8 cellular contexts compared by ENCODE assay signal in the genomic region with DNA sequence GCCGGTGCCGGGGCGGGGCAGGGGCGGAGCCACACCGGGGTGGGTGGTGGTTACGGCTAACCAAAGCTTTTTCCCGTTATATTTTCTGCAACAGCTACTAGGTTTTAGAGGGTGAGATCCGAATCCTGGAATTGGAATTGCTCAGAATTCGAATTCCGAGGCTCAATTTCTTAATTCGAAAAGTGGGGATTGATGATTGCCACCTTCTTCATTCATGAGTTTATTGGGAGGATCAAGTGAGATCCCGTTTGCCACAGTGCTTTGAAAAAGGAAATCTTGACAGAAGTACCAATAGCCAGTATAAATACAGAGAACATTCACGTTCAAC. TPM values are rescaled to one million over a fixed set of nuclear protein-coding genes. Genes with fewer than 3 reads are reported as not detected.
A peak's percentile ranks its signal among the peaks of the same experiment; 100 is the strongest.
DNase-seq lines count a peak whose midpoint lies in the region; ATAC-seq and TF ChIP-seq lines count a peak whose summit lies in the region.

No MANE protein-coding gene starts in this region.

- ATAC-seq in GM19324 (IDR thresholded peaks at IDR 0.05; ENCODE audit: low FRiP score, unreplicated experiment) (no peak), HG03354 (IDR thresholded peaks at IDR 0.05; ENCODE audit: poor library complexity, severe bottlenecking, unreplicated experiment) (no peak), HG03342 (IDR thresholded peaks at IDR 0.05; ENCODE audit: unreplicated experiment) (no peak)

- no peaks in the 10 kb centered on the region for H3K27me3 Mint-ChIP-seq in Caco-2 (ENCODE audit: insufficient read depth, unreplicated experiment)
- no peaks in the 10 kb centered on the region for H3K27me3 Mint-ChIP-seq in osteocyte (ENCODE audit: unreplicated experiment)

- TF ChIP-seq CTCF in Caco-2 (IDR thresholded peaks at IDR 0.05; ENCODE audit: insufficient read depth in 1 of 2, low read depth in 1 of 2, low read length in 1 of 2, severe bottlenecking in 1 of 2, unreplicated experiment in 1 of 2) (no peak), LNCaP clone FGC (IDR thresholded peaks at IDR 0.05; ENCODE audit: control insufficient read depth, extremely low read depth, insufficient read depth) (no peak), osteocyte (IDR thresholded peaks at IDR 0.05) (no peak)

- DNase-seq in Caco-2 (no peak), LNCaP clone FGC (ENCODE audit: low read depth) (no peak), osteocyte (ENCODE audit: extremely low spot score, unreplicated experiment) (no peak), NAMALWA (ENCODE audit: low spot score) (no peak)
- no peak for DNase-seq in effector memory CD4-positive, alpha-beta T cell

- intact Hi-C loops in Caco-2 (cut with micrococcal nuclease; ENCODE audit: unreplicated experiment): no loop called here

- H3K4me3 ChIP-seq in Caco-2 (ENCODE audit: low read depth, low read length) (peak overlapping the region; percentile 19; the same call in 1 of the 2 replicates), LNCaP clone FGC (ENCODE audit: low read depth, low read length) (peak overlapping the region; percentile 76)
- peak overlapping the region; percentile 94 for H3K4me3 ChIP-seq in effector memory CD4-positive, alpha-beta T cell (ENCODE audit: insufficient read depth, low read depth, low read length, poor library complexity, severe bottlenecking)

- H3K9me3 Mint-ChIP-seq in Caco-2 (ENCODE audit: unreplicated experiment): no peaks in the 10 kb centered on the region
- H3K9me3 Mint-ChIP-seq in osteocyte (ENCODE audit: unreplicated experiment): no peaks in the 10 kb centered on the region

- H3K36me3 ChIP-seq in Caco-2 (ENCODE audit: control insufficient read depth, insufficient read depth, low read length): no peaks in the 10 kb centered on the region
- no peaks in the 10 kb centered on the region for H3K36me3 ChIP-seq in effector memory CD4-positive, alpha-beta T cell (ENCODE audit: control insufficient read depth, insufficient read depth, low read length)

- peaks cover 6% of the 10 kb centered on the region; the same call in 1 of the 2 replicates for H3K4me1 ChIP-seq in Caco-2
- peaks cover 16% of the 10 kb centered on the region for H3K4me1 ChIP-seq in effector memory CD4-positive, alpha-beta T cell (ENCODE audit: control insufficient read depth, insufficient read depth, low read length, poor library complexity, severe bottlenecking)

- no peaks in the 10 kb centered on the region for H3K27me3 ChIP-seq in Caco-2 (replicated peaks; ENCODE audit: control insufficient read depth, insufficient read depth, low read length)
- H3K27me3 ChIP-seq in effector memory CD4-positive, alpha-beta T cell (replicated peaks; ENCODE audit: control insufficient read depth, insufficient read depth, low read length, poor library complexity, severe bottlenecking): no peaks in the 10 kb centered on the region

- POLR2A ChIA-PET in Caco-2 (lab: Charles Lee): interaction anchor here (0.6 to 3.0 kb wide), 2 partner anchors 29 to 54 kb away, joined by 3 to 13 read pairs; a partner anchor contains a TSS

- no peaks in the 10 kb centered on the region for H3K9me3 ChIP-seq in Caco-2
- no peaks in the 10 kb centered on the region for H3K9me3 ChIP-seq in effector memory CD4-positive, alpha-beta T cell (ENCODE audit: control insufficient read depth, low read length)

- H3K27ac ChIP-seq in effector memory CD4-positive, alpha-beta T cell (ENCODE audit: insufficient read depth, low read length, poor library complexity, severe bottlenecking): peak overlapping the region; percentile 92

- H3K36me3 Mint-ChIP-seq in Caco-2 (ENCODE audit: insufficient read depth, unreplicated experiment): peaks cover 5% of the 10 kb centered on the region
- H3K36me3 Mint-ChIP-seq in osteocyte (ENCODE audit: unreplicated experiment): peaks cover 9% of the 10 kb centered on the region

- H3K27ac Mint-ChIP-seq in Caco-2 (ENCODE audit: unreplicated experiment) (no peak overlapping the region), osteocyte (ENCODE audit: unreplicated experiment) (peak overlapping the region; percentile 28)

- H3K4me3 Mint-ChIP-seq in Caco-2 (ENCODE audit: unreplicated experiment) (peak overlapping the region; percentile 87), osteocyte (ENCODE audit: unreplicated experiment) (peak overlapping the region; percentile 76)

- BruUV-seq in Caco-2 (replicated peaks; lab: Mats Ljungman, UMichigan): no TSS peak

- H3K4me1 Mint-ChIP-seq in Caco-2 (ENCODE audit: low read depth, unreplicated experiment) (peaks cover 7% of the 10 kb centered on the region), osteocyte (ENCODE audit: unreplicated experiment) (peaks cover 32% of the 10 kb centered on the region)

- CTCF ChIA-PET in Caco-2 (lab: Charles Lee): no interaction called here

RNA-seq across cellular contexts. Expression of a gene that starts 0.2 kb away (rescaled TPM):
- total RNA-seq in Caco-2 (2022) (18.6 and 19.2 TPM in 2 replicates), osteocyte (36.5 and 36.8 TPM in 2 replicates)

RNA-seq across cellular contexts. Expression of a gene that starts 0.5 kb away (rescaled TPM):
- 4.8 and 5.2 TPM in 2 replicates for total RNA-seq in Caco-2 (2022)
- 13.2 and 13.8 TPM in 2 replicates for total RNA-seq in osteocyte

RNA-seq across cellular contexts. Expression of a gene that starts 29.0 kb away (rescaled TPM):
- total RNA-seq in Caco-2 (2022): 6.2 and 7.8 TPM in 2 replicates
- total RNA-seq in osteocyte: 8.7 and 10.7 TPM in 2 replicates

RNA-seq across cellular contexts. Expression of a gene that starts 32.6 kb away (rescaled TPM):
- total RNA-seq in Caco-2 (2022) (0.58 and 0.68 TPM in 2 replicates), osteocyte (0.21 and 0.67 TPM in 2 replicates)

RNA-seq across cellular contexts. Expression of a gene that starts 50.4 kb away (rescaled TPM):
- 6.1 and 6.3 TPM in 2 replicates for total RNA-seq in Caco-2 (2022)
- total RNA-seq in osteocyte: 5.3 and 5.6 TPM in 2 replicates

Comparison
In these comparisons a context has a peak if more than half of its experiments do, and no peak if none do; other contexts are left out.
1. H3K4me3 ChIP-seq: peak in every context shown above with its lines; median percentile 94 in effector memory CD4-positive, alpha-beta T cell; 76 in LNCaP clone FGC; 19 in Caco-2.